In the genomic region with DNA sequence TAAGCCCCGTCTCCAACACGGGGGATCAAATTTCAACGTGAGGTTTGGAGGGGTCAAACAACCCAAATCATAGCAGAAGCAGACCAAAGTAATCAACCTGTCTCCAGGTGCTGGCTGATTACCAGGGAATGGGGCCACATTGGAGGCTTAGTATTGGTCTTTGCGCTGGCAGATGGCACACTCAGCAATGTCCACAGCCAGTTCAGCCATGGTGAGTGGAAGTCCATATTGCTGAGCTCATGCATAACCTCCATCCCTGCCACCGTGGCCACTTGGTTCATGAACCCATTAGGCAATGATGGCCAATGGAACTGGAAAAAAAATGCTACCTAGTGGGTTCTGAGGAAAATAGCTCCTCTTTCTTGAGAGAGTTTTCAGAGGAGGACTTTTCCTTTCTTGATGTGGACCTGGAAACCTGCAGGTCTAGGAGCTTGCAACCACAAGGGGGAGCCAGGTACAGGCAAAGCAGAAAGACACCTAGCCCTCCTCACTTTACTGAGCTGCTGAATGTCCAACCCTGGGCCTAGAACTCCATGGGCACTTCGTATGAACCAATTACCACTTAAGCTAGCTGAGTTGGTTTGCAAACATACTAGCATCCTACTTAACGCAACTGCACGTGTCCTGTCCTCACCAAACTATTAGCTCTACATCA, we compare ENCODE assay signal across 8 cellular contexts.
DNase-seq lines count a peak whose midpoint lies in the region; ATAC-seq and TF ChIP-seq lines count a peak whose summit lies in the region.

No MANE protein-coding gene starts in this region.

- no peak overlapping the region for H3K27ac ChIP-seq in GM23338 (ENCODE audit: low read depth)
- no peak overlapping the region for H3K27ac ChIP-seq in MM.1S (ENCODE audit: low read length)
- H3K27ac ChIP-seq in effector memory CD4-positive, alpha-beta T cell (ENCODE audit: insufficient read depth, low read length, poor library complexity, severe bottlenecking), result no peak overlapping the region
- no peak overlapping the region for H3K27ac ChIP-seq in tibial artery
- H3K27ac ChIP-seq in suprapubic skin, result no peak overlapping the region

- ATAC-seq in GM23338 (peak; percentile 92), natural killer cell (peak in 2 of 3 donors; percentile 60 to 74)

- no peaks in the 10 kb centered on the region for H3K36me3 Mint-ChIP-seq in GM23338 (ENCODE audit: low read depth)
- no peaks in the 10 kb centered on the region for H3K36me3 Mint-ChIP-seq in natural killer cell

- no peak for TF ChIP-seq EP300 in suprapubic skin (IDR thresholded peaks at IDR 0.05)

- H3K27ac Mint-ChIP-seq in GM23338 (no peak overlapping the region), natural killer cell (no peak overlapping the region)

- H3K9ac ChIP-seq in MM.1S (ENCODE audit: low read length), result no peak overlapping the region

- no peaks in the 10 kb centered on the region for H3K27me3 Mint-ChIP-seq in GM23338 (ENCODE audit: insufficient read depth, low read depth, poor library complexity)
- no peaks in the 10 kb centered on the region for H3K27me3 Mint-ChIP-seq in natural killer cell (ENCODE audit: low read depth in 2 of 2)

- H3K79me2 ChIP-seq in GM23338 (replicated peaks; ENCODE audit: insufficient read depth), result no peaks in the 10 kb centered on the region
- H3K79me2 ChIP-seq in MM.1S (ENCODE audit: low read length), result no peaks in the 10 kb centered on the region

- no peaks in the 10 kb centered on the region; the same call in 2 of the 3 replicates for H3K9me3 Mint-ChIP-seq in GM23338
- no peaks in the 10 kb centered on the region for H3K9me3 Mint-ChIP-seq in natural killer cell

- TF ChIP-seq POLR2A in suprapubic skin (IDR thresholded peaks at IDR 0.05), result no peak

- H3K4me3 Mint-ChIP-seq in GM23338, result no peak overlapping the region
- no peak overlapping the region for H3K4me3 Mint-ChIP-seq in natural killer cell

- POLR2A ChIA-PET in GM10248 (lab: Yijun Ruan, JAX), result no interaction called here

- peak; percentile 68 for TF ChIP-seq CTCF in GM10248 (IDR thresholded peaks at IDR 0.05; ENCODE audit: control extremely low read depth, extremely low read depth, low read depth, missing control alignments)
- peak; percentile 71 to 85 for TF ChIP-seq CTCF in GM23338 (conservative IDR thresholded peaks at IDR 0.05; ENCODE audit: low read depth in 2 of 2)
- TF ChIP-seq CTCF in MM.1S (IDR thresholded peaks at IDR 0.05; ENCODE audit: low read length), result peak; percentile 73
- TF ChIP-seq CTCF in natural killer cell (IDR thresholded peaks at IDR 0.05), result peak; percentile 58
- TF ChIP-seq CTCF in tibial artery (IDR thresholded peaks at IDR 0.05), result peak; percentile 57 to 66
- peak in 1 of 2 donors; percentile 29 for TF ChIP-seq CTCF in suprapubic skin (IDR thresholded peaks at IDR 0.05)

- no peaks in the 10 kb centered on the region for H3K4me1 Mint-ChIP-seq in GM23338
- no peaks in the 10 kb centered on the region for H3K4me1 Mint-ChIP-seq in natural killer cell

- no peaks in the 10 kb centered on the region for H3K4me1 ChIP-seq in GM23338 (ENCODE audit: insufficient read depth)
- H3K4me1 ChIP-seq in MM.1S (ENCODE audit: low read length), result no peaks in the 10 kb centered on the region
- H3K4me1 ChIP-seq in effector memory CD4-positive, alpha-beta T cell (ENCODE audit: control insufficient read depth, insufficient read depth, low read length, poor library complexity, severe bottlenecking), result no peaks in the 10 kb centered on the region
- no peaks in the 10 kb centered on the region for H3K4me1 ChIP-seq in tibial artery
- H3K4me1 ChIP-seq in suprapubic skin, result no peaks in the 10 kb centered on the region

- H3K36me3 ChIP-seq in GM23338 (ENCODE audit: insufficient read depth) (peaks cover 2% of the 10 kb centered on the region; the same call in 1 of the 2 replicates), MM.1S (replicated peaks; ENCODE audit: insufficient read depth, low read length) (no peaks in the 10 kb centered on the region), tibial artery (no peaks in the 10 kb centered on the region), suprapubic skin (no peaks in the 10 kb centered on the region)
- H3K36me3 ChIP-seq in effector memory CD4-positive, alpha-beta T cell (ENCODE audit: control insufficient read depth, insufficient read depth, low read length), result no peaks in the 10 kb centered on the region

- peak; percentile 59 for DNase-seq in GM10248 (ENCODE audit: extremely low spot score)
- DNase-seq in GM23338 (ENCODE audit: low spot score), result peak; percentile 81
- peak; percentile 31 for DNase-seq in MM.1S
- DNase-seq in activated CD4-positive, alpha-beta T cell treated with anti-CD3 and anti-CD28 coated beads, Interleukin-2, amount 50 U/mL, for 4 hours, result peak; percentile 68
- DNase-seq in effector memory CD4-positive, alpha-beta T cell, result peak; percentile 32 to 59 (median 33)
- peak; percentile 42 for DNase-seq in natural killer cell
- DNase-seq in tibial artery, result peak; percentile 59 to 81
- DNase-seq in suprapubic skin (ENCODE audit: low spot score in 2 of 2), result no peak

- H3K27me3 ChIP-seq in GM23338 (ENCODE audit: insufficient read depth) (no peaks in the 10 kb centered on the region), MM.1S (replicated peaks; ENCODE audit: insufficient read depth, low read length) (no peaks in the 10 kb centered on the region), tibial artery (no peaks in the 10 kb centered on the region), suprapubic skin (no peaks in the 10 kb centered on the region)
- no peaks in the 10 kb centered on the region for H3K27me3 ChIP-seq in effector memory CD4-positive, alpha-beta T cell (replicated peaks; ENCODE audit: control insufficient read depth, insufficient read depth, low read length, poor library complexity, severe bottlenecking)

- H3K4me2 ChIP-seq in GM23338, result no peak overlapping the region
- H3K4me2 ChIP-seq in MM.1S (ENCODE audit: low read depth, low read length), result no peak overlapping the region

- CTCF ChIA-PET in GM10248 (lab: Yijun Ruan, JAX), result interaction anchor here (0.7 to 4.6 kb wide), 40 partner anchors 9 to 444 kb away, joined by 3 to 88 read pairs (median 4); no protein-coding TSS in a partner anchor

- H4K20me1 ChIP-seq in GM23338 (replicated peaks; ENCODE audit: insufficient read depth), result no peaks in the 10 kb centered on the region
- no peaks in the 10 kb centered on the region for H4K20me1 ChIP-seq in MM.1S (ENCODE audit: insufficient read depth, low read length)

- 75% methylated on average over 8 of the region's 8 CpGs for WGBS in suprapubic skin

- no peaks in the 10 kb centered on the region for H3K9me3 ChIP-seq in MM.1S (replicated peaks; ENCODE audit: insufficient read depth, low read length)
- H3K9me3 ChIP-seq in effector memory CD4-positive, alpha-beta T cell (ENCODE audit: control insufficient read depth, low read length), result no peaks in the 10 kb centered on the region
- H3K9me3 ChIP-seq in tibial artery, result no peaks in the 10 kb centered on the region
- H3K9me3 ChIP-seq in suprapubic skin, result no peaks in the 10 kb centered on the region

- H3F3A ChIP-seq in GM23338 (replicated peaks; ENCODE audit: low read depth) (no peaks in the 10 kb centered on the region), MM.1S (ENCODE audit: insufficient read depth, low read length) (no peaks in the 10 kb centered on the region)

- H3K9me2 ChIP-seq in GM23338 (ENCODE audit: insufficient read depth) (no peaks in the 10 kb centered on the region), MM.1S (replicated peaks; ENCODE audit: insufficient read depth, low read length) (no peaks in the 10 kb centered on the region)

- H3K4me3 ChIP-seq in GM23338, result no peak overlapping the region
- no peak overlapping the region for H3K4me3 ChIP-seq in MM.1S (ENCODE audit: low read length)
- H3K4me3 ChIP-seq in effector memory CD4-positive, alpha-beta T cell (ENCODE audit: insufficient read depth, low read depth, low read length, poor library complexity, severe bottlenecking), result no peak overlapping the region
- H3K4me3 ChIP-seq in tibial artery, result no peak overlapping the region
- no peak overlapping the region for H3K4me3 ChIP-seq in suprapubic skin

- H2AFZ ChIP-seq in GM23338, result no peak overlapping the region; the same call in 1 of the 2 replicates
- H2AFZ ChIP-seq in MM.1S (ENCODE audit: low read length), result no peak overlapping the region

- intact Hi-C loops in natural killer cell (cut with micrococcal nuclease) (loop anchor here (1.0 kb wide), 1 partner anchor 249 kb away; no protein-coding TSS in a partner anchor), tibial artery (cut with DNase I; ENCODE audit: low total_unique reads) (loop anchor here (5.0 kb wide), 1 partner anchor 249 kb away; no protein-coding TSS in a partner anchor)

TF ChIP-seq in GM23338, 12 proteins besides CTCF, POLR2A, EP300 and RAD21 (continues in another document):
- no peak for TF ChIP-seq ZNF114 (CRISPR knock-in tag; IDR thresholded peaks at IDR 0.05)

Comparison
In these comparisons a context has a peak if more than half of its experiments do, and no peak if none do; other contexts are left out.
1. DNase-seq: peak in GM10248 (single experiment), GM23338 (single experiment), MM.1S (single experiment), activated CD4-positive, alpha-beta T cell treated with anti-CD3 and anti-CD28 coated beads, Interleukin-2, amount 50 U/mL, for 4 hours (2 of 2), effector memory CD4-positive, alpha-beta T cell (3 of 3), natural killer cell (single experiment) and tibial artery (2 of 2); none in suprapubic skin (0 of 2).